In genomic region chr17:19338031-19338990, GRCh38 we compare ENCODE assay signal across 8 cellular contexts. TPM values are rescaled to one million over a fixed set of nuclear protein-coding genes. Genes with fewer than 3 reads are reported as not detected.
DNase-seq lines count a peak whose midpoint lies in the region; ATAC-seq and TF ChIP-seq lines count a peak whose summit lies in the region.

No MANE protein-coding gene starts in this region.

- H3K4me3 ChIP-seq in HFF-Myc (replicated peaks; ENCODE audit: low read depth, low read length) (no peak overlapping the region), smooth muscle cell (no peak overlapping the region)

- no peaks in the 10 kb centered on the region for H3K79me2 ChIP-seq in smooth muscle cell (ENCODE audit: low read depth)

- peak; percentile 30 for DNase-seq in Caki2 (ENCODE audit: low read depth)
- DNase-seq in HFF-Myc (ENCODE audit: extremely low read depth, low read depth): no peak
- DNase-seq in RWPE1 (ENCODE audit: low spot score): no peak
- peak; percentile 46 for DNase-seq in activated T-helper 9 cell treated with anti-CD3 and anti-CD28 coated beads, Interleukin-2, amount 50 U/mL, for 16 hours (ENCODE audit: low read depth)
- DNase-seq in head of caudate nucleus: peak in 38 of 42 donors; percentile 43 to 86 (median 68)
- DNase-seq in smooth muscle cell (lab: John Stamatoyannopoulos, UW; ENCODE audit: unreplicated experiment): no peak
- no peak for DNase-seq in inferior parietal cortex (ENCODE audit: extremely low spot score)

- peaks cover 2% of the 10 kb centered on the region for H3F3A ChIP-seq in smooth muscle cell (ENCODE audit: low read depth)

- H3K27me3 ChIP-seq in smooth muscle cell (ENCODE audit: low read depth): no peaks in the 10 kb centered on the region

- in situ Hi-C loops in Caki2 (cut with HindIII; ENCODE audit: low pct_unique_long_range_greater_than_20kb, low sequenced_read_pairs): no loop called here

- CTCF ChIA-PET in RWPE1 (lab: Yijun Ruan, JAX): interaction anchor here (1.1 to 1.5 kb wide), 2 partner anchors 18 to 20 kb away, joined by 4 to 5 read pairs; no protein-coding TSS in a partner anchor

- peaks cover 3% of the 10 kb centered on the region for H3K36me3 ChIP-seq in smooth muscle cell (ENCODE audit: low read depth)

- no peak overlapping the region for H2AFZ ChIP-seq in smooth muscle cell (ENCODE audit: low read depth)

- no peak overlapping the region for H3K9ac ChIP-seq in smooth muscle cell (ENCODE audit: low read depth)

- ATAC-seq in HG03095 (IDR thresholded peaks at IDR 0.05; ENCODE audit: unreplicated experiment): no peak

- intact Hi-C loops in head of caudate nucleus (cut with DNase I): no loop called here

- H3K4me2 ChIP-seq in smooth muscle cell: no peak overlapping the region

- H3K4me1 ChIP-seq in smooth muscle cell (ENCODE audit: low read depth): peaks cover 5% of the 10 kb centered on the region

- WGBS in smooth muscle cell (ENCODE audit: low lambda C conversion rate): 84% methylated on average over 7 of the region's 7 CpGs

- H3K27ac ChIP-seq in RWPE1 (peak overlapping the region; percentile 25), smooth muscle cell (ENCODE audit: low read depth) (peak overlapping the region; percentile 8)

- POLR2A ChIA-PET in RWPE1 (lab: Yijun Ruan, JAX; ENCODE audit: low non-redundant PET): no interaction called here

- TF ChIP-seq CTCF in HFF-Myc (IDR thresholded peaks at IDR 0.05; ENCODE audit: low read depth, low read length, missing control alignments) (peak; percentile 61), RWPE1 (conservative IDR thresholded peaks at IDR 0.05; ENCODE audit: low read depth) (0 out of 2 replicates have a peak, but pooled peaks have one; percentile 9), smooth muscle cell (IDR thresholded peaks at IDR 0.05; ENCODE audit: borderline replicate concordance, insufficient read depth, poor library complexity, severe bottlenecking) (peak; percentile 51)

- H3K9me3 ChIP-seq in smooth muscle cell (replicated peaks; ENCODE audit: low read depth): no peaks in the 10 kb centered on the region

- no peaks in the 10 kb centered on the region for H4K20me1 ChIP-seq in smooth muscle cell (ENCODE audit: low read depth)

RNA-seq across cellular contexts. Expression of gene B9D1, which starts 24.2 kb away (rescaled TPM):
- 55.1 and 60.4 TPM in 2 replicates for total RNA-seq in Caki2 (2014; rRNA removed; shearing (Covaris generic); ENCODE audit: low replicate concordance)
- total RNA-seq in smooth muscle cell: 21.6 and 21.9 TPM in 2 replicates
- 30.0 and 45.5 TPM in 2 replicates for polyA plus RNA-seq in smooth muscle cell

RNA-seq across cellular contexts. Expression of gene MAPK7, which starts 40.0 kb away (rescaled TPM):
- 0.55 and 3.9 TPM in 2 replicates for total RNA-seq in Caki2 (2014; rRNA removed; shearing (Covaris generic); ENCODE audit: low replicate concordance)
- 9.1 and 14.7 TPM in 2 replicates for total RNA-seq in smooth muscle cell
- 34.5 and 36.3 TPM in 2 replicates for polyA plus RNA-seq in smooth muscle cell

RNA-seq across cellular contexts. Expression of gene MFAP4, which starts 48.7 kb away (rescaled TPM):
- not detected in 2 replicates for total RNA-seq in Caki2 (2014; rRNA removed; shearing (Covaris generic); ENCODE audit: low replicate concordance)
- total RNA-seq in smooth muscle cell: 580 and 618 TPM in 2 replicates
- 960 and 1,738 TPM in 2 replicates for polyA plus RNA-seq in smooth muscle cell

Comparison
In these comparisons a context has a peak if more than half of its experiments do, and no peak if none do; other contexts are left out.
1. DNase-seq: peak in Caki2 (single experiment), activated T-helper 9 cell treated with anti-CD3 and anti-CD28 coated beads, Interleukin-2, amount 50 U/mL, for 16 hours (single experiment) and head of caudate nucleus (38 of 42); none in HFF-Myc (single experiment), RWPE1 (single experiment), smooth muscle cell (single experiment) and inferior parietal cortex (single experiment).
2. CTCF ChIP-seq: peak in every context shown above with its lines; median percentile 61 in HFF-Myc; 51 in smooth muscle cell; 9 in RWPE1.
3. RNA of gene MFAP4, which starts 48.7 kb away (total RNA-seq): 580 to 618 TPM in smooth muscle cell; not detected in Caki2; every median in the first group is over 100 times any median in the second.